Comparison of ENCODE assay signal across 10 cellular contexts in the genomic region with DNA sequence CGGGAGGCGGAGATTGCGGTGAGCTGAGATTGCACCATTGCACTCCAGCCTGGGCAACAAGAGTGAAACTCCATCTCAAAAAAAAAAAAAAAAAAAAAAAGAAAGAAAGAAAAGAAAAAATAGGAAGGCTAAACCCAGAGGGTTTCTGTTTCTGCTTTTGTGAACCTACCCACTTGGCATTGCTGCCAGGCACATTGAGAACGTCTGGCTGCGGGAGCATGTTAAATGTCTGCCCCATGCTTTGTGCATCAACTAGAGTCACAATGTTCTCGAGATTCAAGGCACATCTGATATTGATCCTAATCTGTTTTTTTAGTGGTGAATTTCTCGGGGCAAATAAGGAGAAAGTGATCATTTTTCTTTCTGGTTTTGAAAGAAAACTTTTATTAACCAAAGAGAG. TPM values are rescaled to one million over a fixed set of nuclear protein-coding genes. Genes with fewer than 3 reads are reported as not detected.
DNase-seq lines count a peak whose midpoint lies in the region; ATAC-seq and TF ChIP-seq lines count a peak whose summit lies in the region.
"Had no signal": no experiment of that assay in that cellular context is flagged by ENCODE, and none has a peak within 500 bp of the region (broad histone marks: within the 10 kb centered on the region; RNA-seq: fewer than 3 reads in every experiment).

No MANE protein-coding gene starts in this region.

- H3K36me3 ChIP-seq in mesenchymal stem cell (ENCODE audit: control insufficient read depth in 1 of 2, insufficient read depth in 2 of 2, low read depth in 1 of 2, low read length in 2 of 2) (peaks cover 0 to 6% of the 10 kb centered on the region in 2 experiments), transverse colon (no peaks in the 10 kb centered on the region), brain microvascular endothelial cell (replicated peaks) (no peaks in the 10 kb centered on the region)

- in situ Hi-C loops in transverse colon (cut with MboI; ENCODE audit: low pct_ligation_motif_present in 1 of 4, low pct_unique_long_range_greater_than_20kb in 1 of 4, low sequenced_read_pairs in 3 of 4): no loop called here
- in situ Hi-C loops in ACHN (cut with HindIII; ENCODE audit: low pct_ligation_motif_present, low pct_unique_long_range_greater_than_20kb, low sequenced_read_pairs): no loop called here
- in situ Hi-C loops in brain microvascular endothelial cell (cut with HindIII; ENCODE audit: low pct_ligation_motif_present, low sequenced_read_pairs): no loop called here

- H4K8ac ChIP-seq in mesenchymal stem cell (ENCODE audit: low read length): no peak overlapping the region

- H3K23ac ChIP-seq in mesenchymal stem cell (ENCODE audit: low read length in 2 of 2): no peak overlapping the region

- TF ChIP-seq CTCF in activated B cell treated with CpG ODN at 0.5 μM for 24 hours (IDR thresholded peaks at IDR 0.05): no peak
- TF ChIP-seq CTCF in transverse colon (IDR thresholded peaks at IDR 0.05): no peak
- TF ChIP-seq CTCF in brain microvascular endothelial cell (IDR thresholded peaks at IDR 0.05; ENCODE audit: low read depth, low read length, missing control alignments): no peak

- no peaks in the 10 kb centered on the region for H3K9me3 Mint-ChIP-seq in activated T-cell treated with anti-CD3 and anti-CD28 coated beads, Interleukin-2, amount 50 U/mL, for 4 hours
- H3K9me3 Mint-ChIP-seq in activated B cell treated with CpG ODN at 0.5 μM for 24 hours: no peaks in the 10 kb centered on the region

- no peak overlapping the region for H4K91ac ChIP-seq in mesenchymal stem cell (ENCODE audit: low read length)

- no peak overlapping the region for H2AFZ ChIP-seq in mesenchymal stem cell (ENCODE audit: low read depth, low read length)

- H2BK5ac ChIP-seq in mesenchymal stem cell (ENCODE audit: low read depth, low read length, poor library complexity, severe bottlenecking): no peak overlapping the region

- H2BK15ac ChIP-seq in mesenchymal stem cell (ENCODE audit: low read depth, poor library complexity, severe bottlenecking): no peak overlapping the region

- H3K27ac ChIP-seq in mesenchymal stem cell (ENCODE audit: low read length, poor library complexity, severe bottlenecking) (no peak overlapping the region), transverse colon (peak overlapping the region; percentile 97 to 100 (median 99)), brain microvascular endothelial cell (no peak overlapping the region)

- DNase-seq in activated T-cell treated with anti-CD3 and anti-CD28 coated beads, Interleukin-2, amount 50 U/mL, for 4 hours: no peak
- DNase-seq in activated T-cell treated with anti-CD3 and anti-CD28 coated beads, Interleukin-2, amount 50 U/mL, for 1 hour: no peak
- DNase-seq in activated B cell treated with CpG ODN at 0.5 μM for 24 hours (no peak), mesenchymal stem cell (no peak), transverse colon (no peak), ACHN (no peak), brain microvascular endothelial cell (no peak)
- DNase-seq: body of pancreas, T1000 had no signal

- H2BK120ac ChIP-seq in mesenchymal stem cell (ENCODE audit: low read depth, low read length): no peak overlapping the region

- CTCF ChIA-PET in activated B cell treated with CpG ODN at 0.5 μM for 24 hours (lab: Charles Lee): no interaction called here

- no peak overlapping the region for H3K14ac ChIP-seq in mesenchymal stem cell (ENCODE audit: low read length in 2 of 2)

- intact Hi-C loops in activated B cell treated with CpG ODN at 0.5 μM for 24 hours (cut with micrococcal nuclease): no loop called here
- intact Hi-C loops in transverse colon (cut with DNase I; ENCODE audit: low total_unique reads): no loop called here

- H3K36me3 Mint-ChIP-seq in activated T-cell treated with anti-CD3 and anti-CD28 coated beads, Interleukin-2, amount 50 U/mL, for 4 hours (ENCODE audit: insufficient read depth): no peaks in the 10 kb centered on the region
- no peaks in the 10 kb centered on the region for H3K36me3 Mint-ChIP-seq in activated B cell treated with CpG ODN at 0.5 μM for 24 hours (ENCODE audit: low read depth)

- no peak overlapping the region for H3K4me2 ChIP-seq in mesenchymal stem cell (ENCODE audit: low read length, poor library complexity, severe bottlenecking)

- no peak overlapping the region for H2BK12ac ChIP-seq in mesenchymal stem cell (ENCODE audit: low read length in 2 of 2)

- no peaks in the 10 kb centered on the region for H3K27me3 ChIP-seq in mesenchymal stem cell (ENCODE audit: control insufficient read depth in 1 of 2, insufficient read depth in 1 of 2, low read length in 2 of 2)
- no peaks in the 10 kb centered on the region for H3K27me3 ChIP-seq in transverse colon
- no peaks in the 10 kb centered on the region for H3K27me3 ChIP-seq in brain microvascular endothelial cell (replicated peaks)
- H3K27me3 ChIP-seq: body of pancreas had no signal

- H3K4me1 Mint-ChIP-seq in activated T-cell treated with anti-CD3 and anti-CD28 coated beads, Interleukin-2, amount 50 U/mL, for 4 hours (ENCODE audit: low read depth): peaks cover 54% of the 10 kb centered on the region
- peaks cover 65% of the 10 kb centered on the region for H3K4me1 Mint-ChIP-seq in activated B cell treated with CpG ODN at 0.5 μM for 24 hours

- peaks cover 19% of the 10 kb centered on the region for H3K4me1 ChIP-seq in mesenchymal stem cell (ENCODE audit: control insufficient read depth, insufficient read depth, low read depth, low read length)
- H3K4me1 ChIP-seq in transverse colon: peaks cover 47 to 83% (median 70%) of the 10 kb centered on the region in 4 donors

- 93% methylated on average over 4 of the region's 7 CpGs for WGBS in mesenchymal stem cell
- WGBS in transverse colon (ENCODE audit: low coverage in 1 of 2), 2 donors: 65 to 73% methylated on average over 7 of the region's 7 CpGs

- no peak overlapping the region for H2AK5ac ChIP-seq in mesenchymal stem cell (ENCODE audit: low read length, severe bottlenecking)

- H3K4me3 Mint-ChIP-seq in activated T-cell treated with anti-CD3 and anti-CD28 coated beads, Interleukin-2, amount 50 U/mL, for 4 hours: peak overlapping the region; percentile 88
- H3K4me3 Mint-ChIP-seq in activated B cell treated with CpG ODN at 0.5 μM for 24 hours: peak overlapping the region; percentile 52

- peak overlapping the region in 1 of 2 experiments; percentile 80 for H3K4ac ChIP-seq in mesenchymal stem cell (ENCODE audit: low read depth in 1 of 2, low read length in 2 of 2)

- no peaks in the 10 kb centered on the region for H3K9me3 ChIP-seq in mesenchymal stem cell (ENCODE audit: control insufficient read depth, low read length)
- H3K9me3 ChIP-seq in transverse colon: no peaks in the 10 kb centered on the region
- H3K9me3 ChIP-seq: body of pancreas had no signal

- H3K9ac ChIP-seq in mesenchymal stem cell (ENCODE audit: low read length): peak overlapping the region; percentile 57

- peaks cover 21% of the 10 kb centered on the region for H3K79me1 ChIP-seq in mesenchymal stem cell (replicated peaks; ENCODE audit: low read length, poor library complexity, severe bottlenecking)

- H3K4me3 ChIP-seq in mesenchymal stem cell (ENCODE audit: insufficient read depth in 1 of 2, low read depth in 1 of 2, low read length in 2 of 2): peak overlapping the region in 1 of 2 experiments; percentile 38
- H3K4me3 ChIP-seq in transverse colon: no peak overlapping the region
- H3K4me3 ChIP-seq in brain microvascular endothelial cell (ENCODE audit: low read depth, low read length): no peak overlapping the region
- H3K4me3 ChIP-seq: body of pancreas had no signal

- H3K18ac ChIP-seq in mesenchymal stem cell (ENCODE audit: low read depth in 1 of 2, low read length in 2 of 2): no peak overlapping the region

- TF ChIP-seq POLR2A in transverse colon (IDR thresholded peaks at IDR 0.05): no peak

- H3K27me3 Mint-ChIP-seq in activated T-cell treated with anti-CD3 and anti-CD28 coated beads, Interleukin-2, amount 50 U/mL, for 4 hours (ENCODE audit: low read depth): no peaks in the 10 kb centered on the region
- H3K27me3 Mint-ChIP-seq in activated B cell treated with CpG ODN at 0.5 μM for 24 hours: no peaks in the 10 kb centered on the region

- no peak for ATAC-seq in activated T-cell treated with anti-CD3 and anti-CD28 coated beads, Interleukin-2, amount 50 U/mL, for 4 hours
- ATAC-seq in activated B cell treated with CpG ODN at 0.5 μM for 24 hours (ENCODE audit: low read depth): no peak
- ATAC-seq in HG03045 (IDR thresholded peaks at IDR 0.05; ENCODE audit: unreplicated experiment): no peak
- ATAC-seq: body of pancreas had no signal

- no peak for TF ChIP-seq EP300 in transverse colon (IDR thresholded peaks at IDR 0.05; ENCODE audit: low read depth)

- POLR2A ChIA-PET in activated B cell treated with CpG ODN at 0.5 μM for 24 hours (lab: Charles Lee): no interaction called here

- peak overlapping the region; percentile 59 for H3K27ac Mint-ChIP-seq in activated B cell treated with CpG ODN at 0.5 μM for 24 hours

RNA-seq across cellular contexts. Expression of a gene that starts 2.8 kb away (rescaled TPM):
- 10 to 100 TPM; 13.9 to 16.3 (median 15.6) TPM for total RNA-seq in activated T-cell treated with anti-CD3 and anti-CD28 coated beads, Interleukin-2, amount 50 U/mL, for 4 hours
- 8.0 and 9.4 TPM in 2 replicates for total RNA-seq in activated B cell treated with CpG ODN at 0.5 μM for 24 hours
- 6.8 TPM for polyA plus RNA-seq in mesenchymal stem cell (2013, experiment 1 of 2)
- polyA plus RNA-seq in mesenchymal stem cell (2013, experiment 2 of 2): 6.4 TPM
- total RNA-seq in transverse colon: 10 to 100 TPM; 25.5 to 35.5 (median 32.5) TPM

RNA-seq across cellular contexts. Expression of a gene that starts 3.8 kb away (rescaled TPM):
- 10 to 100 TPM in 1 of 3 donors, 1 to 10 TPM in 2; 9.5 to 11.2 (median 9.7) TPM for total RNA-seq in activated T-cell treated with anti-CD3 and anti-CD28 coated beads, Interleukin-2, amount 50 U/mL, for 4 hours
- total RNA-seq in activated B cell treated with CpG ODN at 0.5 μM for 24 hours: 10.4 and 11.1 TPM in 2 replicates
- polyA plus RNA-seq in mesenchymal stem cell (2013, experiment 1 of 2): 6.5 TPM
- 6.1 TPM for polyA plus RNA-seq in mesenchymal stem cell (2013, experiment 2 of 2)
- 10 to 100 TPM in 3 of 4 donors, under 1 TPM in 1; 0.60 to 23.2 (median 14.0) TPM for total RNA-seq in transverse colon

RNA-seq across cellular contexts. Expression of a gene that starts 56.7 kb away (rescaled TPM):
- total RNA-seq in activated T-cell treated with anti-CD3 and anti-CD28 coated beads, Interleukin-2, amount 50 U/mL, for 4 hours: 100 to 1,000 TPM; 123 to 132 (median 123) TPM
- total RNA-seq in activated B cell treated with CpG ODN at 0.5 μM for 24 hours: 86.7 and 89.2 TPM in 2 replicates
- 31.2 TPM for polyA plus RNA-seq in mesenchymal stem cell (2013, experiment 1 of 2)
- 28.6 TPM for polyA plus RNA-seq in mesenchymal stem cell (2013, experiment 2 of 2)
- 100 to 1,000 TPM; 109 to 434 (median 164) TPM for total RNA-seq in transverse colon

Comparison
In these comparisons a context has a peak if more than half of its experiments do, and no peak if none do; other contexts are left out.
1. H3K27ac ChIP-seq: peak in transverse colon (4 of 4); none in mesenchymal stem cell (single experiment) and brain microvascular endothelial cell (single experiment).